8 cellular contexts compared by ENCODE assay signal in genomic region chr6:24666097-24666615, GRCh38. TPM values are rescaled to one million over a fixed set of nuclear protein-coding genes. Genes with fewer than 3 reads are reported as not detected.
DNase-seq lines count a peak whose midpoint lies in the region; ATAC-seq and TF ChIP-seq lines count a peak whose summit lies in the region.

No MANE protein-coding gene starts in this region.

- H3K27me3 ChIP-seq in CD4-positive, alpha-beta memory T cell (ENCODE audit: insufficient read depth, low read length), result no peaks in the 10 kb centered on the region
- H3K27me3 ChIP-seq in duodenal mucosa (ENCODE audit: control insufficient read depth in 1 of 2, insufficient read depth in 2 of 2, low read length in 2 of 2), result no peaks in the 10 kb centered on the region
- H3K27me3 ChIP-seq in lung (ENCODE audit: control insufficient read depth, insufficient read depth), result no peaks in the 10 kb centered on the region

- peaks cover 39 to 80% (median 55%) of the 10 kb centered on the region in 4 donors for H3K4me1 Mint-ChIP-seq in CD4-positive, alpha-beta memory T cell
- peaks cover 18 to 57% of the 10 kb centered on the region in 2 donors for H3K4me1 Mint-ChIP-seq in stimulated activated naive B cell treated with anti-CD40 and anti-IgM and Interleukin-4, amounts not matched to agents 10 μg/mL and 1 μg/mL and 100 μg/mL, for 72 hours

- no peak for TF ChIP-seq CTCF in lung (IDR thresholded peaks at IDR 0.05; ENCODE audit: control extremely low read depth, extremely low read depth)

- H3K4me1 ChIP-seq in CD4-positive, alpha-beta memory T cell (ENCODE audit: insufficient read depth, low read length), result peaks cover 43% of the 10 kb centered on the region
- H3K4me1 ChIP-seq in duodenal mucosa (ENCODE audit: control insufficient read depth in 1 of 2, insufficient read depth in 2 of 2, low read length in 2 of 2), result peaks cover 29 to 43% of the 10 kb centered on the region in 2 donors
- peaks cover 3 to 16% of the 10 kb centered on the region in 2 donors for H3K4me1 ChIP-seq in lung (ENCODE audit: control insufficient read depth in 2 of 2, insufficient read depth in 2 of 2, low read length in 2 of 2)

- CTCF ChIA-PET in CD4-positive, alpha-beta memory T cell (lab: Charles Lee; ENCODE audit: partially characterized antibody), result interaction anchor here (1.2 to 3.9 kb wide), 3 partner anchors 31 to 88 kb away, joined by 3 to 36 read pairs (median 6); no protein-coding TSS in a partner anchor

- DNase-seq in CD4-positive, alpha-beta memory T cell, result no peak
- DNase-seq in T-helper 2 cell (peak in 3 of 5 experiments; percentile 26 to 70 (median 29)), lung (ENCODE audit: low spot score) (peak; percentile 42), GF-D8 (lab: John Stamatoyannopoulos, UW) (no peak)
- no peak for DNase-seq in stimulated activated naive B cell treated with anti-CD40 and anti-IgM and Interleukin-4, amounts not matched to agents 10 μg/mL and 1 μg/mL and 100 μg/mL, for 72 hours

- H3K9me3 ChIP-seq in CD4-positive, alpha-beta memory T cell (ENCODE audit: control insufficient read depth in 1 of 2, low read length in 2 of 2), result no peaks in the 10 kb centered on the region
- peaks cover 2 to 9% of the 10 kb centered on the region in 2 donors for H3K9me3 ChIP-seq in duodenal mucosa (ENCODE audit: control insufficient read depth in 1 of 2, low read length in 2 of 2)
- H3K9me3 ChIP-seq in lung (ENCODE audit: control insufficient read depth in 2 of 2, insufficient read depth in 1 of 2, low read length in 1 of 2), result no peaks in the 10 kb centered on the region

- peak overlapping the region; percentile 86 for H3K27ac ChIP-seq in CD4-positive, alpha-beta memory T cell (ENCODE audit: low read depth, low read length)
- H3K27ac ChIP-seq in duodenal mucosa (ENCODE audit: low read depth, low read length), result peak overlapping the region; percentile 88
- H3K27ac ChIP-seq in lung (ENCODE audit: low read depth in 1 of 2, low read length in 1 of 2), result peak overlapping the region; percentile 89 to 97

- intact Hi-C loops in CD4-positive, alpha-beta memory T cell (cut with micrococcal nuclease), result loop anchor here (1.0 to 10.0 kb wide), 5 partner anchors 20 to 171 kb away; partner anchors contain the start of genes ALDH5A1, GMNN and KIAA0319

- POLR2A ChIA-PET in CD4-positive, alpha-beta memory T cell (lab: Charles Lee; ENCODE audit: partially characterized antibody), result interaction anchor here (0.7 to 3.5 kb wide), 17 partner anchors 9 to 472 kb away, joined by 3 to 45 read pairs (median 6); partner anchors contain the start of genes ALDH5A1, C6orf62, GMNN and KIAA0319

- H3K36me3 Mint-ChIP-seq in CD4-positive, alpha-beta memory T cell, result peaks cover 34 to 58% of the 10 kb centered on the region in 2 donors
- peaks cover 30 to 54% of the 10 kb centered on the region in 2 donors for H3K36me3 Mint-ChIP-seq in stimulated activated naive B cell treated with anti-CD40 and anti-IgM and Interleukin-4, amounts not matched to agents 10 μg/mL and 1 μg/mL and 100 μg/mL, for 72 hours

- peak overlapping the region; percentile 92 to 100 for H3K9ac ChIP-seq in duodenal mucosa (ENCODE audit: low read depth in 1 of 2, low read length in 2 of 2)

- H3K4me3 Mint-ChIP-seq in CD4-positive, alpha-beta memory T cell, result peak overlapping the region; percentile 96 to 100 (median 99)
- H3K4me3 Mint-ChIP-seq in stimulated activated naive B cell treated with anti-CD40 and anti-IgM and Interleukin-4, amounts not matched to agents 10 μg/mL and 1 μg/mL and 100 μg/mL, for 72 hours, result peak overlapping the region; percentile 94 to 99

- H3K9me3 Mint-ChIP-seq in CD4-positive, alpha-beta memory T cell, result peaks cover 0 to 8% (median 2%) of the 10 kb centered on the region in 8 donors
- H3K9me3 Mint-ChIP-seq in stimulated activated naive B cell treated with anti-CD40 and anti-IgM and Interleukin-4, amounts not matched to agents 10 μg/mL and 1 μg/mL and 100 μg/mL, for 72 hours, result peaks cover 0 to 3% of the 10 kb centered on the region in 2 donors

- no peaks in the 10 kb centered on the region for H3K27me3 Mint-ChIP-seq in CD4-positive, alpha-beta memory T cell
- no peaks in the 10 kb centered on the region for H3K27me3 Mint-ChIP-seq in stimulated activated naive B cell treated with anti-CD40 and anti-IgM and Interleukin-4, amounts not matched to agents 10 μg/mL and 1 μg/mL and 100 μg/mL, for 72 hours

- ATAC-seq in GM19328 (IDR thresholded peaks at IDR 0.05; ENCODE audit: unreplicated experiment) (peak; percentile 30), HG03432 (IDR thresholded peaks at IDR 0.05; ENCODE audit: unreplicated experiment) (peak; percentile 35), lung (ENCODE audit: insufficient read depth, low FRiP score) (peak; percentile 34)
- peak; percentile 58 to 60 for ATAC-seq in stimulated activated naive B cell treated with anti-CD40 and anti-IgM and Interleukin-4, amounts not matched to agents 10 μg/mL and 1 μg/mL and 100 μg/mL, for 72 hours (replicated peaks)

- H3K27ac Mint-ChIP-seq in CD4-positive, alpha-beta memory T cell, result peak overlapping the region; percentile 95 to 100 (median 98)
- peak overlapping the region; percentile 99 for H3K27ac Mint-ChIP-seq in stimulated activated naive B cell treated with anti-CD40 and anti-IgM and Interleukin-4, amounts not matched to agents 10 μg/mL and 1 μg/mL and 100 μg/mL, for 72 hours

- WGBS in lung, 2 donors, result 0% methylated on average over 26 of the region's 26 CpGs

- peak overlapping the region; percentile 79 to 97 for H3K4me3 ChIP-seq in CD4-positive, alpha-beta memory T cell (ENCODE audit: low read length in 2 of 2)
- H3K4me3 ChIP-seq in duodenal mucosa (ENCODE audit: low read depth in 1 of 2, low read length in 2 of 2) (peak overlapping the region; percentile 95 to 96), lung (peak overlapping the region; percentile 70)

- H3K36me3 ChIP-seq in CD4-positive, alpha-beta memory T cell (ENCODE audit: insufficient read depth, low read length), result peaks cover 14% of the 10 kb centered on the region
- H3K36me3 ChIP-seq in duodenal mucosa (ENCODE audit: control insufficient read depth in 1 of 2, insufficient read depth in 2 of 2, low read length in 2 of 2) (peaks cover 0 to 16% of the 10 kb centered on the region in 2 donors), lung (ENCODE audit: control insufficient read depth in 2 of 2, insufficient read depth in 2 of 2, low read length in 2 of 2) (peaks cover 5 to 10% of the 10 kb centered on the region in 2 donors)

RNA-seq across cellular contexts. Expression of gene TDP2, which starts 0.5 kb away (rescaled TPM):
- total RNA-seq in CD4-positive, alpha-beta memory T cell, result 10 to 100 TPM; 72.8 to 74.3 TPM
- polyA plus RNA-seq in CD4-positive, alpha-beta memory T cell, result 10 to 100 TPM; 43.4 to 62.2 TPM
- 10 to 100 TPM; 36.8 to 56.8 TPM for total RNA-seq in lung
- polyA plus RNA-seq in lung, result 10 to 100 TPM; 40.7 to 42.9 TPM

RNA-seq across cellular contexts. Expression of gene ACOT13, which starts 0.7 kb away (rescaled TPM):
- 10 to 100 TPM; 11.1 to 12.5 TPM for total RNA-seq in CD4-positive, alpha-beta memory T cell
- 10 to 100 TPM; 17.3 to 19.3 TPM for polyA plus RNA-seq in CD4-positive, alpha-beta memory T cell
- total RNA-seq in lung, result 10 to 100 TPM in 1 of 2 donors, 1 to 10 TPM in 1; 4.7 to 14.1 TPM
- 10 to 100 TPM; 14.6 to 59.3 TPM for polyA plus RNA-seq in lung

RNA-seq across cellular contexts. Expression of gene KIAA0319, which starts 20.2 kb away (rescaled TPM):
- total RNA-seq in CD4-positive, alpha-beta memory T cell, result under 1 TPM in 1 of 2 experiments, not detected in 1; 0.11 TPM
- polyA plus RNA-seq in CD4-positive, alpha-beta memory T cell, result under 1 TPM in 1 of 2 donors, not detected in 1; 0.07 TPM
- total RNA-seq in lung, result 1 to 10 TPM; 1.1 to 2.9 TPM
- under 1 TPM; 0.38 to 0.59 TPM for polyA plus RNA-seq in lung

RNA-seq across cellular contexts. Expression of gene C6orf62, which starts 52.8 kb away (rescaled TPM):
- total RNA-seq in CD4-positive, alpha-beta memory T cell, result 100 to 1,000 TPM; 173 to 176 TPM
- polyA plus RNA-seq in CD4-positive, alpha-beta memory T cell, result 100 to 1,000 TPM in 1 of 2 donors, 10 to 100 TPM in 1; 90.1 to 125 TPM
- total RNA-seq in lung, result 100 to 1,000 TPM in 1 of 2 donors, 10 to 100 TPM in 1; 71.8 to 123 TPM
- 10 to 100 TPM; 79.3 to 80.9 TPM for polyA plus RNA-seq in lung

Comparison
In these comparisons a context has a peak if more than half of its experiments do, and no peak if none do; other contexts are left out.
1. DNase-seq: peak in T-helper 2 cell (3 of 5) and lung (single experiment); none in CD4-positive, alpha-beta memory T cell (0 of 5), stimulated activated naive B cell treated with anti-CD40 and anti-IgM and Interleukin-4, amounts not matched to agents 10 μg/mL and 1 μg/mL and 100 μg/mL, for 72 hours (single experiment) and GF-D8 (single experiment).
2. Peak in every context shown above with its lines, with median percentiles within 50 percentile points of each other: H3K27ac ChIP-seq, H3K4me3 ChIP-seq and ATAC-seq.